17 cellular contexts compared by ENCODE assay signal in genomic region chr22:20297414-20298109, GRCh38. TPM values are rescaled to one million over a fixed set of nuclear protein-coding genes. Genes with fewer than 3 reads are reported as not detected.
DNase-seq lines count a peak whose midpoint lies in the region; ATAC-seq and TF ChIP-seq lines count a peak whose summit lies in the region.
"Had no signal": no experiment of that assay in that cellular context is flagged by ENCODE, and none has a peak within 500 bp of the region (broad histone marks: within the 10 kb centered on the region; RNA-seq: fewer than 3 reads in every experiment).

No MANE protein-coding gene starts in this region.

- intact Hi-C loops in Right ventricle myocardium superior (cut with DNase I): no loop called here

- no peaks in the 10 kb centered on the region for H3K4me1 ChIP-seq in endodermal cell (ENCODE audit: control insufficient read depth, insufficient read depth, low read length)

- no peaks in the 10 kb centered on the region for H3K9me3 Mint-ChIP-seq in activated naive CD4-positive, alpha-beta T cell treated with anti-CD3 and anti-CD28 coated beads, Interleukin-2, amount 10 ng/mL, durations not matched to agents 7 days and 5 days
- H3K9me3 Mint-ChIP-seq in endodermal cell: no peaks in the 10 kb centered on the region
- no peaks in the 10 kb centered on the region for H3K9me3 Mint-ChIP-seq in stimulated activated effector memory CD8-positive, alpha-beta T cell treated with anti-CD3 and anti-CD28 coated beads, Interleukin-12 subunit alpha, Interleukin-12 subunit beta, amount 100 ng/mL, for 72 hours

- H3K4me3 ChIP-seq in endodermal cell (ENCODE audit: low read length): no peak overlapping the region
- H3K4me3 ChIP-seq: SK-N-MC had no signal

- TF ChIP-seq CTCF in endodermal cell (conservative IDR thresholded peaks at IDR 0.05): no peak

- H3K9me3 ChIP-seq in T-helper 17 cell (ENCODE audit: control insufficient read depth, low read length, poor library complexity, severe bottlenecking) (no peaks in the 10 kb centered on the region), endodermal cell (ENCODE audit: control insufficient read depth, low read length) (no peaks in the 10 kb centered on the region)

- peaks cover 49% of the 10 kb centered on the region for H3K27me3 ChIP-seq in endodermal cell (ENCODE audit: control insufficient read depth, insufficient read depth, low read length, poor library complexity, severe bottlenecking)

- H3K27ac ChIP-seq in endodermal cell (ENCODE audit: low read depth, low read length): no peak overlapping the region
- H3K27ac ChIP-seq: SK-N-MC had no signal

- peaks cover 65% of the 10 kb centered on the region for H3K27me3 Mint-ChIP-seq in activated naive CD4-positive, alpha-beta T cell treated with anti-CD3 and anti-CD28 coated beads, Interleukin-2, amount 10 ng/mL, durations not matched to agents 7 days and 5 days
- no peaks in the 10 kb centered on the region for H3K27me3 Mint-ChIP-seq in T-helper 17 cell
- H3K27me3 Mint-ChIP-seq in endodermal cell (ENCODE audit: insufficient read depth): peaks cover 69% of the 10 kb centered on the region

- 92 to 93% methylated on average over 3 to 8 of the region's 9 CpGs for WGBS in endodermal cell (ENCODE audit: insufficient coverage in 1 of 2, insufficient read length in 1 of 2), 2 experiments

- peak overlapping the region; percentile 8 for H3K27ac Mint-ChIP-seq in activated naive CD4-positive, alpha-beta T cell treated with anti-CD3 and anti-CD28 coated beads, Interleukin-2, amount 10 ng/mL, durations not matched to agents 7 days and 5 days
- H3K27ac Mint-ChIP-seq in T-helper 17 cell (peak overlapping the region; percentile 62), endodermal cell (no peak overlapping the region)
- H3K27ac Mint-ChIP-seq in stimulated activated effector memory CD8-positive, alpha-beta T cell treated with anti-CD3 and anti-CD28 coated beads, Interleukin-12 subunit alpha, Interleukin-12 subunit beta, amount 100 ng/mL, for 72 hours: no peak overlapping the region

- no peak for ATAC-seq in T-helper 17 cell
- no peak for ATAC-seq in stimulated activated effector memory CD8-positive, alpha-beta T cell treated with anti-CD3 and anti-CD28 coated beads, Interleukin-12 subunit alpha, Interleukin-12 subunit beta, amount 100 ng/mL, for 72 hours
- ATAC-seq in Right ventricle myocardium superior (ENCODE audit: poor library complexity): no peak
- ATAC-seq in GM18868 (IDR thresholded peaks at IDR 0.05; ENCODE audit: unreplicated experiment): no peak
- ATAC-seq: HCT116 had no signal

- peaks cover 18% of the 10 kb centered on the region for H3K4me1 Mint-ChIP-seq in activated naive CD4-positive, alpha-beta T cell treated with anti-CD3 and anti-CD28 coated beads, Interleukin-2, amount 10 ng/mL, durations not matched to agents 7 days and 5 days
- peaks cover 3% of the 10 kb centered on the region for H3K4me1 Mint-ChIP-seq in T-helper 17 cell
- no peaks in the 10 kb centered on the region for H3K4me1 Mint-ChIP-seq in endodermal cell
- peaks cover 21% of the 10 kb centered on the region for H3K4me1 Mint-ChIP-seq in stimulated activated effector memory CD8-positive, alpha-beta T cell treated with anti-CD3 and anti-CD28 coated beads, Interleukin-12 subunit alpha, Interleukin-12 subunit beta, amount 100 ng/mL, for 72 hours

- no peak overlapping the region for H3K9ac ChIP-seq in endodermal cell (ENCODE audit: extremely low read depth, low read length, poor library complexity, severe bottlenecking)

- no peaks in the 10 kb centered on the region for H3K36me3 ChIP-seq in endodermal cell (ENCODE audit: control insufficient read depth, insufficient read depth, low read length)

- CTCF ChIA-PET in activated naive CD4-positive, alpha-beta T cell treated with anti-CD3 and anti-CD28 coated beads, Interleukin-2, amount 10 ng/mL, durations not matched to agents 7 days and 5 days (lab: Charles Lee): no interaction called here

- no peaks in the 10 kb centered on the region for H3K36me3 Mint-ChIP-seq in activated naive CD4-positive, alpha-beta T cell treated with anti-CD3 and anti-CD28 coated beads, Interleukin-2, amount 10 ng/mL, durations not matched to agents 7 days and 5 days
- no peaks in the 10 kb centered on the region for H3K36me3 Mint-ChIP-seq in T-helper 17 cell (ENCODE audit: low read depth)
- no peaks in the 10 kb centered on the region for H3K36me3 Mint-ChIP-seq in endodermal cell (ENCODE audit: low read depth)
- H3K36me3 Mint-ChIP-seq in stimulated activated effector memory CD8-positive, alpha-beta T cell treated with anti-CD3 and anti-CD28 coated beads, Interleukin-12 subunit alpha, Interleukin-12 subunit beta, amount 100 ng/mL, for 72 hours: peaks cover 6% of the 10 kb centered on the region

- peak overlapping the region; percentile 46 for H3K4me3 Mint-ChIP-seq in activated naive CD4-positive, alpha-beta T cell treated with anti-CD3 and anti-CD28 coated beads, Interleukin-2, amount 10 ng/mL, durations not matched to agents 7 days and 5 days
- H3K4me3 Mint-ChIP-seq in T-helper 17 cell (peak overlapping the region; percentile 83), endodermal cell (peak overlapping the region; percentile 57)
- H3K4me3 Mint-ChIP-seq in stimulated activated effector memory CD8-positive, alpha-beta T cell treated with anti-CD3 and anti-CD28 coated beads, Interleukin-12 subunit alpha, Interleukin-12 subunit beta, amount 100 ng/mL, for 72 hours: peak overlapping the region; percentile 67

- DNase-seq in activated naive CD4-positive, alpha-beta T cell treated with anti-CD3 and anti-CD28 coated beads, Interleukin-2, amount 10 ng/mL, durations not matched to agents 7 days and 5 days: no peak
- no peak for DNase-seq in activated naive CD4-positive, alpha-beta T cell treated with anti-CD3 and anti-CD28 coated beads, Interleukin-2, amount 50 U/mL, for 16 hours
- DNase-seq in T-helper 17 cell: no peak
- no peak for DNase-seq in endodermal cell
- no peak for DNase-seq in stimulated activated effector memory CD8-positive, alpha-beta T cell treated with anti-CD3 and anti-CD28 coated beads, Interleukin-12 subunit alpha, Interleukin-12 subunit beta, amount 100 ng/mL, for 72 hours (ENCODE audit: low spot score in 2 of 2)
- DNase-seq in Right ventricle myocardium superior: no peak
- DNase-seq in stimulated activated naive CD4-positive, alpha-beta T cell treated with Interleukin-2 at 50 U/mL for 16 hours (lab: John Stamatoyannopoulos, UW): no peak
- DNase-seq: effector CD4-positive, alpha-beta T cell; Kasumi-1; kidney; mesendoderm; NCI-H774; nucleus accumbens; substantia nigra had no signal

RNA-seq across cellular contexts. Expression of gene DGCR6L, which starts 22.3 kb away (rescaled TPM):
- total RNA-seq in T-helper 17 cell: 10 to 100 TPM; 29.2 to 31.7 TPM
- 10 to 100 TPM; 51.3 to 53.7 TPM for total RNA-seq in endodermal cell
- polyA plus RNA-seq in endodermal cell (2013, experiment 1 of 2): 47.1 TPM
- 44.6 TPM for polyA plus RNA-seq in endodermal cell (2013, experiment 2 of 2)
- total RNA-seq in Right ventricle myocardium superior: 45.1 TPM

RNA-seq across cellular contexts. Expression of gene RTN4R, which starts 29.4 kb away (rescaled TPM):
- 1 to 10 TPM in 1 of 2 donors, under 1 TPM in 1; 0.68 to 2.1 TPM for total RNA-seq in T-helper 17 cell
- 10 to 100 TPM; 12.8 to 17.7 TPM for total RNA-seq in endodermal cell
- polyA plus RNA-seq in endodermal cell (2013, experiment 1 of 2): 28.2 TPM
- polyA plus RNA-seq in endodermal cell (2013, experiment 2 of 2): 24.1 TPM
- total RNA-seq in Right ventricle myocardium superior: 0.75 TPM

Comparison
In these comparisons a context has a peak if more than half of its experiments do, and no peak if none do; other contexts are left out.
1. H3K27ac Mint-ChIP-seq: peak in activated naive CD4-positive, alpha-beta T cell treated with anti-CD3 and anti-CD28 coated beads, Interleukin-2, amount 10 ng/mL, durations not matched to agents 7 days and 5 days (single experiment) and T-helper 17 cell (single experiment); none in endodermal cell (single experiment) and stimulated activated effector memory CD8-positive, alpha-beta T cell treated with anti-CD3 and anti-CD28 coated beads, Interleukin-12 subunit alpha, Interleukin-12 subunit beta, amount 100 ng/mL, for 72 hours (single experiment).
2. Peak in every context shown above with its lines, with median percentiles within 50 percentile points of each other: H3K4me3 Mint-ChIP-seq.